ENCODE assay signal across 2 cellular contexts in the genomic region with DNA sequence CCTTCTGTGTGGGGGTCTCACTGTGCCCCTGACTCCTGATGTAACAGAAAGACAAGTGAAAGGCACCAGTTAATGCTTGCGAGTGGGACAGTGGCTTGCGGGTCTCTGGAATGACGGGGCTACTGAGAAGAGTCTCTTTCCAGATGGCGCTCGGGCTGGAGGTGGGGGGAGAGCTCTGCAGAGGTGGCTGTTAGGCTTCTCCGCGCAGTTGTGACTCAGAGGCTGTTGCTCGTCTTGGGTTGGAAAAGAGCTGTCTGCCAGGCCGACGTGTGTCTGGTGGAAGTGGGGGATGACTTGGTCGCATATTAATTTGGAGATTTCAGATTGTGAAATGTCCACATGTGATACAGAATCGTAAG.
A peak's percentile ranks its signal among the peaks of the same experiment; 100 is the strongest.
TF ChIP-seq lines count a peak whose summit lies in the region.

No MANE protein-coding gene starts in this region.

TF ChIP-seq in WTC11, 78 proteins besides CTCF, POLR2A, EP300 and RAD21 (continued from another document):
- TF ChIP-seq, protein P1, sequence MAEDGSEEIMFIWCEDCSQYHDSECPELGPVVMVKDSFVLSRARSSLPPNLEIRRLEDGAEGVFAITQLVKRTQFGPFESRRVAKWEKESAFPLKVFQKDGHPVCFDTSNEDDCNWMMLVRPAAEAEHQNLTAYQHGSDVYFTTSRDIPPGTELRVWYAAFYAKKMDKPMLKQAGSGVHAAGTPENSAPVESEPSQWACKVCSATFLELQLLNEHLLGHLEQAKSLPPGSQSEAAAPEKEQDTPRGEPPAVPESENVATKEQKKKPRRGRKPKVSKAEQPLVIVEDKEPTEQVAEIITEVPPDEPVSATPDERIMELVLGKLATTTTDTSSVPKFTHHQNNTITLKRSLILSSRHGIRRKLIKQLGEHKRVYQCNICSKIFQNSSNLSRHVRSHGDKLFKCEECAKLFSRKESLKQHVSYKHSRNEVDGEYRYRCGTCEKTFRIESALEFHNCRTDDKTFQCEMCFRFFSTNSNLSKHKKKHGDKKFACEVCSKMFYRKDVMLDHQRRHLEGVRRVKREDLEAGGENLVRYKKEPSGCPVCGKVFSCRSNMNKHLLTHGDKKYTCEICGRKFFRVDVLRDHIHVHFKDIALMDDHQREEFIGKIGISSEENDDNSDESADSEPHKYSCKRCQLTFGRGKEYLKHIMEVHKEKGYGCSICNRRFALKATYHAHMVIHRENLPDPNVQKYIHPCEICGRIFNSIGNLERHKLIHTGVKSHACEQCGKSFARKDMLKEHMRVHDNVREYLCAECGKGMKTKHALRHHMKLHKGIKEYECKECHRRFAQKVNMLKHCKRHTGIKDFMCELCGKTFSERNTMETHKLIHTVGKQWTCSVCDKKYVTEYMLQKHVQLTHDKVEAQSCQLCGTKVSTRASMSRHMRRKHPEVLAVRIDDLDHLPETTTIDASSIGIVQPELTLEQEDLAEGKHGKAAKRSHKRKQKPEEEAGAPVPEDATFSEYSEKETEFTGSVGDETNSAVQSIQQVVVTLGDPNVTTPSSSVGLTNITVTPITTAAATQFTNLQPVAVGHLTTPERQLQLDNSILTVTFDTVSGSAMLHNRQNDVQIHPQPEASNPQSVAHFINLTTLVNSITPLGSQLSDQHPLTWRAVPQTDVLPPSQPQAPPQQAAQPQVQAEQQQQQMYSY (CRISPR knock-in tag; IDR thresholded peaks at IDR 0.05) = no peak
- TF ChIP-seq, protein P2, sequence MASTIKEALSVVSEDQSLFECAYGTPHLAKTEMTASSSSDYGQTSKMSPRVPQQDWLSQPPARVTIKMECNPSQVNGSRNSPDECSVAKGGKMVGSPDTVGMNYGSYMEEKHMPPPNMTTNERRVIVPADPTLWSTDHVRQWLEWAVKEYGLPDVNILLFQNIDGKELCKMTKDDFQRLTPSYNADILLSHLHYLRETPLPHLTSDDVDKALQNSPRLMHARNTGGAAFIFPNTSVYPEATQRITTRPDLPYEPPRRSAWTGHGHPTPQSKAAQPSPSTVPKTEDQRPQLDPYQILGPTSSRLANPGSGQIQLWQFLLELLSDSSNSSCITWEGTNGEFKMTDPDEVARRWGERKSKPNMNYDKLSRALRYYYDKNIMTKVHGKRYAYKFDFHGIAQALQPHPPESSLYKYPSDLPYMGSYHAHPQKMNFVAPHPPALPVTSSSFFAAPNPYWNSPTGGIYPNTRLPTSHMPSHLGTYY (CRISPR knock-in tag; IDR thresholded peaks at IDR 0.05) = no peak
- TF ChIP-seq ETV6 (CRISPR knock-in tag; IDR thresholded peaks at IDR 0.05) (no peak), GABPB1 (CRISPR knock-in tag; IDR thresholded peaks at IDR 0.05) (no peak), ZNF232 (CRISPR knock-in tag; IDR thresholded peaks at IDR 0.05) (no peak)
TF ChIP-seq in WTC11: peak in this region for 0.

TF ChIP-seq in HepG2, 621 proteins besides CTCF, POLR2A, EP300 and RAD21 (continued from another document):
- TF ChIP-seq, protein P3, sequence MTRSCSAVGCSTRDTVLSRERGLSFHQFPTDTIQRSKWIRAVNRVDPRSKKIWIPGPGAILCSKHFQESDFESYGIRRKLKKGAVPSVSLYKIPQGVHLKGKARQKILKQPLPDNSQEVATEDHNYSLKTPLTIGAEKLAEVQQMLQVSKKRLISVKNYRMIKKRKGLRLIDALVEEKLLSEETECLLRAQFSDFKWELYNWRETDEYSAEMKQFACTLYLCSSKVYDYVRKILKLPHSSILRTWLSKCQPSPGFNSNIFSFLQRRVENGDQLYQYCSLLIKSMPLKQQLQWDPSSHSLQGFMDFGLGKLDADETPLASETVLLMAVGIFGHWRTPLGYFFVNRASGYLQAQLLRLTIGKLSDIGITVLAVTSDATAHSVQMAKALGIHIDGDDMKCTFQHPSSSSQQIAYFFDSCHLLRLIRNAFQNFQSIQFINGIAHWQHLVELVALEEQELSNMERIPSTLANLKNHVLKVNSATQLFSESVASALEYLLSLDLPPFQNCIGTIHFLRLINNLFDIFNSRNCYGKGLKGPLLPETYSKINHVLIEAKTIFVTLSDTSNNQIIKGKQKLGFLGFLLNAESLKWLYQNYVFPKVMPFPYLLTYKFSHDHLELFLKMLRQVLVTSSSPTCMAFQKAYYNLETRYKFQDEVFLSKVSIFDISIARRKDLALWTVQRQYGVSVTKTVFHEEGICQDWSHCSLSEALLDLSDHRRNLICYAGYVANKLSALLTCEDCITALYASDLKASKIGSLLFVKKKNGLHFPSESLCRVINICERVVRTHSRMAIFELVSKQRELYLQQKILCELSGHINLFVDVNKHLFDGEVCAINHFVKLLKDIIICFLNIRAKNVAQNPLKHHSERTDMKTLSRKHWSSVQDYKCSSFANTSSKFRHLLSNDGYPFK (CRISPR knock-in tag; IDR thresholded peaks at IDR 0.05; ENCODE audit: borderline replicate concordance) = 0 out of 2 replicates have a peak, but pooled peaks have one; percentile 10
- TF ChIP-seq AKAP8 (CRISPR knock-in tag; IDR thresholded peaks at IDR 0.05) = no peak
- TF ChIP-seq, protein P4, sequence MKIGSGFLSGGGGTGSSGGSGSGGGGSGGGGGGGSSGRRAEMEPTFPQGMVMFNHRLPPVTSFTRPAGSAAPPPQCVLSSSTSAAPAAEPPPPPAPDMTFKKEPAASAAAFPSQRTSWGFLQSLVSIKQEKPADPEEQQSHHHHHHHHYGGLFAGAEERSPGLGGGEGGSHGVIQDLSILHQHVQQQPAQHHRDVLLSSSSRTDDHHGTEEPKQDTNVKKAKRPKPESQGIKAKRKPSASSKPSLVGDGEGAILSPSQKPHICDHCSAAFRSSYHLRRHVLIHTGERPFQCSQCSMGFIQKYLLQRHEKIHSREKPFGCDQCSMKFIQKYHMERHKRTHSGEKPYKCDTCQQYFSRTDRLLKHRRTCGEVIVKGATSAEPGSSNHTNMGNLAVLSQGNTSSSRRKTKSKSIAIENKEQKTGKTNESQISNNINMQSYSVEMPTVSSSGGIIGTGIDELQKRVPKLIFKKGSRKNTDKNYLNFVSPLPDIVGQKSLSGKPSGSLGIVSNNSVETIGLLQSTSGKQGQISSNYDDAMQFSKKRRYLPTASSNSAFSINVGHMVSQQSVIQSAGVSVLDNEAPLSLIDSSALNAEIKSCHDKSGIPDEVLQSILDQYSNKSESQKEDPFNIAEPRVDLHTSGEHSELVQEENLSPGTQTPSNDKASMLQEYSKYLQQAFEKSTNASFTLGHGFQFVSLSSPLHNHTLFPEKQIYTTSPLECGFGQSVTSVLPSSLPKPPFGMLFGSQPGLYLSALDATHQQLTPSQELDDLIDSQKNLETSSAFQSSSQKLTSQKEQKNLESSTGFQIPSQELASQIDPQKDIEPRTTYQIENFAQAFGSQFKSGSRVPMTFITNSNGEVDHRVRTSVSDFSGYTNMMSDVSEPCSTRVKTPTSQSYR (CRISPR knock-in tag; IDR thresholded peaks at IDR 0.05; ENCODE audit: borderline replicate concordance) = no peak
- no peak for TF ChIP-seq ZNF577 (CRISPR knock-in tag; IDR thresholded peaks at IDR 0.05; ENCODE audit: borderline replicate concordance, low read depth)
- TF ChIP-seq ZNF891 (CRISPR knock-in tag; IDR thresholded peaks at IDR 0.05) = 0 out of 2 replicates have a peak, but pooled peaks have one; percentile 46
- TF ChIP-seq PPARG (CRISPR knock-in tag; conservative IDR thresholded peaks at IDR 0.05) = no peak
- TF ChIP-seq, protein P5, sequence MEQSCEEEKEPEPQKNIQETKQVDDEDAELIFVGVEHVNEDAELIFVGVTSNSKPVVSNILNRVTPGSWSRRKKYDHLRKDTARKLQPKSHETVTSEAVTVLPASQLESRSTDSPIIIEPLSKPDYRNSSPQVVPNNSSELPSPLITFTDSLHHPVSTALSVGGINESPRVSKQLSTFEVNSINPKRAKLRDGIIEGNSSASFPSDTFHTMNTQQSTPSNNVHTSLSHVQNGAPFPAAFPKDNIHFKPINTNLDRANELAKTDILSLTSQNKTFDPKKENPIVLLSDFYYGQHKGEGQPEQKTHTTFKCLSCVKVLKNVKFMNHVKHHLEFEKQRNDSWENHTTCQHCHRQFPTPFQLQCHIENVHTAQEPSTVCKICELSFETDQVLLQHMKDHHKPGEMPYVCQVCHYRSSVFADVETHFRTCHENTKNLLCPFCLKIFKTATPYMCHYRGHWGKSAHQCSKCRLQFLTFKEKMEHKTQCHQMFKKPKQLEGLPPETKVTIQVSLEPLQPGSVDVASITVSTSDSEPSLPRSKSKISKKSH (CRISPR knock-in tag; IDR thresholded peaks at IDR 0.05; ENCODE audit: borderline replicate concordance) = no peak
- no peak for TF ChIP-seq SETDB1 (CRISPR knock-in tag; IDR thresholded peaks at IDR 0.05; ENCODE audit: borderline replicate concordance)
- peak; percentile 59 for TF ChIP-seq ZNF883 (CRISPR knock-in tag; IDR thresholded peaks at IDR 0.05; ENCODE audit: not compliant biosample characterization)
- peak; percentile 91 for TF ChIP-seq ZBTB38 (CRISPR knock-in tag; IDR thresholded peaks at IDR 0.05)
- TF ChIP-seq TARDBP (CRISPR knock-in tag; IDR thresholded peaks at IDR 0.05) = no peak
- TF ChIP-seq, protein P6, sequence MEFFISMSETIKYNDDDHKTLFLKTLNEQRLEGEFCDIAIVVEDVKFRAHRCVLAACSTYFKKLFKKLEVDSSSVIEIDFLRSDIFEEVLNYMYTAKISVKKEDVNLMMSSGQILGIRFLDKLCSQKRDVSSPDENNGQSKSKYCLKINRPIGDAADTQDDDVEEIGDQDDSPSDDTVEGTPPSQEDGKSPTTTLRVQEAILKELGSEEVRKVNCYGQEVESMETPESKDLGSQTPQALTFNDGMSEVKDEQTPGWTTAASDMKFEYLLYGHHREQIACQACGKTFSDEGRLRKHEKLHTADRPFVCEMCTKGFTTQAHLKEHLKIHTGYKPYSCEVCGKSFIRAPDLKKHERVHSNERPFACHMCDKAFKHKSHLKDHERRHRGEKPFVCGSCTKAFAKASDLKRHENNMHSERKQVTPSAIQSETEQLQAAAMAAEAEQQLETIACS (CRISPR knock-in tag; IDR thresholded peaks at IDR 0.05) = no peak
- TF ChIP-seq NR3C1 (CRISPR knock-in tag; IDR thresholded peaks at IDR 0.05) = no peak
- TF ChIP-seq, protein P7, sequence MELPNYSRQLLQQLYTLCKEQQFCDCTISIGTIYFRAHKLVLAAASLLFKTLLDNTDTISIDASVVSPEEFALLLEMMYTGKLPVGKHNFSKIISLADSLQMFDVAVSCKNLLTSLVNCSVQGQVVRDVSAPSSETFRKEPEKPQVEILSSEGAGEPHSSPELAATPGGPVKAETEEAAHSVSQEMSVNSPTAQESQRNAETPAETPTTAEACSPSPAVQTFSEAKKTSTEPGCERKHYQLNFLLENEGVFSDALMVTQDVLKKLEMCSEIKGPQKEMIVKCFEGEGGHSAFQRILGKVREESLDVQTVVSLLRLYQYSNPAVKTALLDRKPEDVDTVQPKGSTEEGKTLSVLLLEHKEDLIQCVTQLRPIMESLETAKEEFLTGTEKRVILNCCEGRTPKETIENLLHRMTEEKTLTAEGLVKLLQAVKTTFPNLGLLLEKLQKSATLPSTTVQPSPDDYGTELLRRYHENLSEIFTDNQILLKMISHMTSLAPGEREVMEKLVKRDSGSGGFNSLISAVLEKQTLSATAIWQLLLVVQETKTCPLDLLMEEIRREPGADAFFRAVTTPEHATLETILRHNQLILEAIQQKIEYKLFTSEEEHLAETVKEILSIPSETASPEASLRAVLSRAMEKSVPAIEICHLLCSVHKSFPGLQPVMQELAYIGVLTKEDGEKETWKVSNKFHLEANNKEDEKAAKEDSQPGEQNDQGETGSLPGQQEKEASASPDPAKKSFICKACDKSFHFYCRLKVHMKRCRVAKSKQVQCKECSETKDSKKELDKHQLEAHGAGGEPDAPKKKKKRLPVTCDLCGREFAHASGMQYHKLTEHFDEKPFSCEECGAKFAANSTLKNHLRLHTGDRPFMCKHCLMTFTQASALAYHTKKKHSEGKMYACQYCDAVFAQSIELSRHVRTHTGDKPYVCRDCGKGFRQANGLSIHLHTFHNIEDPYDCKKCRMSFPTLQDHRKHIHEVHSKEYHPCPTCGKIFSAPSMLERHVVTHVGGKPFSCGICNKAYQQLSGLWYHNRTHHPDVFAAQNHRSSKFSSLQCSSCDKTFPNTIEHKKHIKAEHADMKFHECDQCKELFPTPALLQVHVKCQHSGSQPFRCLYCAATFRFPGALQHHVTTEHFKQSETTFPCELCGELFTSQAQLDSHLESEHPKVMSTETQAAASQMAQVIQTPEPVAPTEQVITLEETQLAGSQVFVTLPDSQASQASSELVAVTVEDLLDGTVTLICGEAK (IDR thresholded peaks at IDR 0.05) = no peak
- TF ChIP-seq, protein P7 (CRISPR knock-in tag; IDR thresholded peaks at IDR 0.05) = no peak
- 0 out of 2 replicates have a peak, but pooled peaks have one; percentile 46 for TF ChIP-seq FOXC1 (CRISPR knock-in tag; IDR thresholded peaks at IDR 0.05; ENCODE audit: borderline replicate concordance)
- 0 out of 2 replicates have a peak, but pooled peaks have one; percentile 5 for TF ChIP-seq SP5 (CRISPR knock-in tag; IDR thresholded peaks at IDR 0.05; ENCODE audit: borderline replicate concordance, low read depth)
